8 cellular contexts compared by ENCODE assay signal in genomic region chr4:87011340-87012034, GRCh38.
DNase-seq lines count a peak whose midpoint lies in the region; ATAC-seq and TF ChIP-seq lines count a peak whose summit lies in the region.

No MANE protein-coding gene starts in this region.

- peaks cover 50% of the 10 kb centered on the region for H3K4me1 ChIP-seq in PC-3 (ENCODE audit: insufficient read depth, low read length)
- peaks cover 77% of the 10 kb centered on the region for H3K4me1 ChIP-seq in psoas muscle
- H3K4me1 ChIP-seq in SJCRH30 = peaks cover 5% of the 10 kb centered on the region

- no peaks in the 10 kb centered on the region for H3K9me3 ChIP-seq in PC-3 (ENCODE audit: low read length)
- no peaks in the 10 kb centered on the region for H3K9me3 ChIP-seq in psoas muscle
- H3K9me3 ChIP-seq in SJCRH30 (replicated peaks) = no peaks in the 10 kb centered on the region

- H3K79me2 ChIP-seq in PC-3 (ENCODE audit: low read length) = peaks cover 88% of the 10 kb centered on the region

- 0 out of 2 replicates have a peak, but pooled peaks cover 11% of the 10 kb centered on the region for H4K20me1 ChIP-seq in PC-3 (ENCODE audit: low read length)

- no peak overlapping the region for H3K4me3 ChIP-seq in PC-3 (ENCODE audit: low read length)
- H3K4me3 ChIP-seq in psoas muscle = peak overlapping the region; percentile 16
- H3K4me3 ChIP-seq in SJCRH30 = no peak overlapping the region

- CTCF ChIA-PET in PC-3 (lab: Charles Lee) = interaction anchor here (0.7 kb wide), 1 partner anchor 81 kb away, joined by 3 read pairs; no protein-coding TSS in a partner anchor

- no peak for TF ChIP-seq POLR2A in erythroblast (IDR thresholded peaks at IDR 0.05; ENCODE audit: low read length)

- H3K27ac ChIP-seq in PC-3 (ENCODE audit: low read length) (peak overlapping the region; percentile 27; the same call in 1 of the 2 replicates), psoas muscle (peak overlapping the region; percentile 98), SJCRH30 (no peak overlapping the region)

- H3K9me2 ChIP-seq in PC-3 (replicated peaks; ENCODE audit: low read length) = no peaks in the 10 kb centered on the region

- H2AFZ ChIP-seq in PC-3 (ENCODE audit: low read length) = no peak overlapping the region

- POLR2A ChIA-PET in PC-3 (lab: Charles Lee; ENCODE audit: unreplicated experiment) = interaction anchor here (0.5 to 0.6 kb wide), 2 partner anchors 12 to 76 kb away, joined by 3 to 5 read pairs; partner anchors contain the start of gene AFF1

- intact Hi-C loops in PC-3 (cut with micrococcal nuclease) (no loop called here), psoas muscle (cut with DNase I) (loop anchor here in 1 of 2 donors (5.0 kb wide), 1 partner anchor 36 kb away; no protein-coding TSS in a partner anchor)

- H3K36me3 ChIP-seq in PC-3 (ENCODE audit: low read depth, low read length) = no peaks in the 10 kb centered on the region
- no peaks in the 10 kb centered on the region for H3K36me3 ChIP-seq in psoas muscle (ENCODE audit: insufficient read depth in 1 of 2, low read depth in 1 of 2)
- no peaks in the 10 kb centered on the region for H3K36me3 ChIP-seq in SJCRH30

- WGBS in psoas muscle, 3 donors = 36 to 48% (median 40%) methylated on average over 5 of the region's 5 CpGs

- no peaks in the 10 kb centered on the region for H3F3A ChIP-seq in PC-3 (ENCODE audit: low read length, unreplicated experiment)

- no peaks in the 10 kb centered on the region for H3K27me3 ChIP-seq in PC-3 (ENCODE audit: low read length)
- H3K27me3 ChIP-seq in psoas muscle (ENCODE audit: insufficient read depth in 3 of 3, low read length in 2 of 3) = no peaks in the 10 kb centered on the region
- H3K27me3 ChIP-seq in SJCRH30 = no peaks in the 10 kb centered on the region

- TF ChIP-seq CTCF in PC-3 (conservative IDR thresholded peaks at IDR 0.05; ENCODE audit: low read depth, low read length) (no peak), psoas muscle (IDR thresholded peaks at IDR 0.05) (no peak)

- peak; percentile 18; the same call in 1 of the 2 replicates for ATAC-seq in PC-3
- peak; percentile 20 to 54 (median 43) for ATAC-seq in psoas muscle
- no peak for ATAC-seq in HG03039 (IDR thresholded peaks at IDR 0.05; ENCODE audit: unreplicated experiment)
- ATAC-seq in HG03469 (IDR thresholded peaks at IDR 0.05; ENCODE audit: unreplicated experiment) = no peak
- no peak for ATAC-seq in GM19023 (IDR thresholded peaks at IDR 0.05; ENCODE audit: unreplicated experiment)

- peak overlapping the region; percentile 36 for H3K4me2 ChIP-seq in PC-3 (ENCODE audit: low read length)

- BruUV-seq in PC-3 (replicated peaks; lab: Mats Ljungman, UMichigan) = no TSS peak

- no peak overlapping the region for H3K9ac ChIP-seq in PC-3 (ENCODE audit: low read length)

- DNase-seq in GM04503 (ENCODE audit: low read depth) (peak; percentile 56), PC-3 (peak; percentile 79), erythroblast (lab: John Stamatoyannopoulos, UW) (peak; percentile 75 to 89), psoas muscle (no peak), SJCRH30 (no peak)

Comparison
In these comparisons a context has a peak if more than half of its experiments do, and no peak if none do; other contexts are left out.
1. DNase-seq: peak in GM04503 (single experiment), PC-3 (single experiment) and erythroblast (2 of 2); none in psoas muscle (0 of 2) and SJCRH30 (0 of 2).
2. ATAC-seq: peak in PC-3 (single experiment) and psoas muscle (4 of 4); none in HG03039 (single experiment), HG03469 (single experiment) and GM19023 (single experiment).